Comparison of ENCODE assay signal across 10 cellular contexts in genomic region chr2:38533180-38533579, GRCh38.
DNase-seq lines count a peak whose midpoint lies in the region; ATAC-seq, FAIRE-seq and TF ChIP-seq lines count a peak whose summit lies in the region.
"Had no signal": no experiment of that assay in that cellular context is flagged by ENCODE, and none has a peak within 500 bp of the region (broad histone marks: within the 10 kb centered on the region; RNA-seq: fewer than 3 reads in every experiment).

No MANE protein-coding gene starts in this region.

- H3K4me3 ChIP-seq in spleen (no peak overlapping the region), kidney (ENCODE audit: low read length in 2 of 2) (no peak overlapping the region), small intestine (ENCODE audit: low read depth in 1 of 2, low read length in 2 of 2) (no peak overlapping the region)

- intact Hi-C loops in spleen (cut with DNase I; ENCODE audit: low total_unique reads) (no loop called here), kidney (cut with DNase I) (no loop called here)

- TF ChIP-seq POLR2A in spleen (IDR thresholded peaks at IDR 0.05): no peak

- H3K27ac ChIP-seq in spleen: peak overlapping the region in 2 of 8 donors; percentile 41 to 48
- H3K27ac ChIP-seq in kidney (ENCODE audit: low read depth in 2 of 2, low read length in 2 of 2): no peak overlapping the region
- H3K27ac ChIP-seq in small intestine (ENCODE audit: low read depth in 1 of 2, low read length in 1 of 2): no peak overlapping the region
- H3K27ac ChIP-seq: epithelial cell of prostate had no signal

- no peaks in the 10 kb centered on the region for H3K9me3 ChIP-seq in spleen
- H3K9me3 ChIP-seq in kidney (ENCODE audit: control insufficient read depth in 1 of 2, low read length in 2 of 2): no peaks in the 10 kb centered on the region
- H3K9me3 ChIP-seq in small intestine (ENCODE audit: control insufficient read depth, low read depth): no peaks in the 10 kb centered on the region

- WGBS in spleen, 5 donors: 43 to 67% (median 55%) methylated on average over 9 of the region's 9 CpGs
- 62 to 73% (median 71%) methylated on average over 9 of the region's 9 CpGs for WGBS in small intestine, 3 donors

- H3K36me3 ChIP-seq in spleen: no peaks in the 10 kb centered on the region
- no peaks in the 10 kb centered on the region for H3K36me3 ChIP-seq in kidney (ENCODE audit: control insufficient read depth in 1 of 2, insufficient read depth in 2 of 2, low read length in 2 of 2)
- no peaks in the 10 kb centered on the region for H3K36me3 ChIP-seq in small intestine (ENCODE audit: control insufficient read depth in 2 of 2, insufficient read depth in 2 of 2, low read length in 2 of 2)

- peaks cover 0 to 27% (median 4%) of the 10 kb centered on the region in 7 donors for H3K27me3 ChIP-seq in spleen (replicated peaks in 1 of 7)
- peaks cover 0 to 2% of the 10 kb centered on the region in 2 donors for H3K27me3 ChIP-seq in small intestine (ENCODE audit: control insufficient read depth in 2 of 2, insufficient read depth in 2 of 2, low read length in 2 of 2)

- peaks cover 0 to 39% (median 26%) of the 10 kb centered on the region in 6 donors for H3K4me1 ChIP-seq in spleen
- H3K4me1 ChIP-seq in kidney (ENCODE audit: control insufficient read depth in 1 of 2, insufficient read depth in 1 of 2, low read depth in 1 of 2, low read length in 2 of 2): no peaks in the 10 kb centered on the region
- H3K4me1 ChIP-seq in small intestine (ENCODE audit: control insufficient read depth in 2 of 2, insufficient read depth in 1 of 2, low read depth in 1 of 2, low read length in 1 of 2): no peaks in the 10 kb centered on the region

- TF ChIP-seq CTCF in spleen (IDR thresholded peaks at IDR 0.05 in 8 of 11, conservative IDR thresholded peaks at IDR 0.05 in 3 of 11) (no peak), kidney (IDR thresholded peaks at IDR 0.05; ENCODE audit: borderline replicate concordance, extremely low read depth, insufficient read depth) (no peak)

- DNase-seq in GM19238 (ENCODE audit: insufficient read length, low spot score): peak; percentile 62
- peak; percentile 73 to 79 for DNase-seq in NOMO-1 (lab: John Stamatoyannopoulos, UW; ENCODE audit: unreplicated experiment in 2 of 2)
- DNase-seq in spleen: peak; percentile 83
- DNase-seq in kidney: no peak
- no peak for DNase-seq in stimulated activated CD4-positive, alpha-beta T cell treated with anti-CD3 and anti-CD28 coated beads, Interleukin-15, amount 100 ng/mL, for 24 hours
- DNase-seq in T1000 (lab: John Stamatoyannopoulos, UW): no peak
- no peak for DNase-seq in small intestine
- DNase-seq: NCI-H526 treated with DMSO at 0.1 percent for 48 hours had no signal

- no peak for FAIRE-seq in kidney (lab: Jason Lieb, UNC)
- no peak for FAIRE-seq in small intestine (lab: Jason Lieb, UNC)

- H3K9ac ChIP-seq in kidney (ENCODE audit: low read length in 2 of 2): no peak overlapping the region

- peak; percentile 95 for ATAC-seq in HG02852 (IDR thresholded peaks at IDR 0.05; ENCODE audit: unreplicated experiment)

Comparison
In these comparisons a context has a peak if more than half of its experiments do, and no peak if none do; other contexts are left out.
1. DNase-seq: peak in GM19238 (single experiment), NOMO-1 (2 of 2) and spleen (single experiment); none in kidney (single experiment), stimulated activated CD4-positive, alpha-beta T cell treated with anti-CD3 and anti-CD28 coated beads, Interleukin-15, amount 100 ng/mL, for 24 hours (single experiment), T1000 (single experiment) and small intestine (single experiment).